16 cellular contexts compared by ENCODE assay signal in genomic region chr14:101687756-101688546, GRCh38.
A peak's percentile ranks its signal among the peaks of the same experiment; 100 is the strongest.
DNase-seq lines count a peak whose midpoint lies in the region; ATAC-seq, FAIRE-seq and TF ChIP-seq lines count a peak whose summit lies in the region.
"Had no signal": no experiment of that assay in that cellular context is flagged by ENCODE, and none has a peak within 500 bp of the region (broad histone marks: within the 10 kb centered on the region; RNA-seq: fewer than 3 reads in every experiment).

No MANE protein-coding gene starts in this region.

- H3K4me3 ChIP-seq in HL-60 (replicated peaks; ENCODE audit: insufficient read depth, low read length): no peak overlapping the region
- H3K4me3 ChIP-seq in HepG2 (replicated peaks in 1 of 3; ENCODE audit: insufficient read depth in 1 of 3, low read depth in 2 of 3, low read length in 3 of 3): no peak overlapping the region
- H3K4me3 ChIP-seq: SJCRH30 had no signal

- H4K20me1 ChIP-seq in HepG2 (ENCODE audit: insufficient read depth, low read length): no peaks in the 10 kb centered on the region

- no peak for TF ChIP-seq RAD21 in HepG2 (CRISPR knock-in tag; IDR thresholded peaks at IDR 0.05)

- CTCF ChIA-PET in HepG2 (lab: Yijun Ruan, JAX; ENCODE audit: low intra/inter-chr PET ratio, low total read pairs): no interaction called here

- no peak overlapping the region for H3K9ac ChIP-seq in HepG2 (ENCODE audit: insufficient read depth, low read depth, low read length)

- peak; percentile 33 to 44 for DNase-seq in HL-60 (ENCODE audit: low read depth in 1 of 2, low spot score in 1 of 2)
- DNase-seq in NOMO-1 treated with DMSO at 0.1 percent for 48 hours (lab: John Stamatoyannopoulos, UW; ENCODE audit: unreplicated experiment): peak; percentile 56
- peak; percentile 16 for DNase-seq in SW480 (ENCODE audit: low spot score)
- DNase-seq in mesenteric fat pad (ENCODE audit: low spot score): peak; percentile 30
- DNase-seq in RKO (ENCODE audit: low spot score): no peak
- no peak for DNase-seq in HepG2 (ENCODE audit: low spot score)
- DNase-seq: DMS79, MM.1S, NCI-H1105, NCI-H1694, NCI-H2081 treated with DMSO at 0.1 percent for 48 hours, NCI-H510A, SJCRH30 had no signal

- H3K4me2 ChIP-seq in HepG2 (ENCODE audit: low read depth, low read length): no peak overlapping the region

- H3K27ac ChIP-seq in HL-60 (replicated peaks) (no peak overlapping the region), HepG2 (ENCODE audit: extremely low read length, insufficient read depth, low read length) (no peak overlapping the region)
- H3K27ac ChIP-seq: C4-2B, SJCRH30 had no signal

- H3K36me3 ChIP-seq in HepG2 (replicated peaks in 1 of 2; ENCODE audit: control insufficient read depth in 1 of 2, insufficient read depth in 2 of 2, low read length in 2 of 2): no peaks in the 10 kb centered on the region
- H3K36me3 ChIP-seq: SJCRH30 had no signal

- FAIRE-seq in HepG2 (lab: Jason Lieb, UNC): no peak
- FAIRE-seq: GM12892 had no signal

- POLR2A ChIA-PET in HepG2 (lab: Yijun Ruan, JAX): no interaction called here

- H3K79me2 ChIP-seq in HepG2 (ENCODE audit: insufficient read depth, low read length): no peaks in the 10 kb centered on the region

- no peak for TF ChIP-seq CTCF in HL-60 (IDR thresholded peaks at IDR 0.05; ENCODE audit: insufficient read depth, low read length)
- TF ChIP-seq CTCF in HepG2 (CRISPR knock-in tag; IDR thresholded peaks at IDR 0.05): no peak

- in situ Hi-C loops in HepG2 (cut with HindIII; ENCODE audit: extremely low pct_ligation_motif_present, low pct_unique_long_range_greater_than_20kb): no loop called here

- no TSS peak for BruUV-seq in HepG2 (replicated peaks; lab: Mats Ljungman, UMichigan)

- ATAC-seq in HG03280 (IDR thresholded peaks at IDR 0.05; ENCODE audit: unreplicated experiment) (no peak), HepG2 (no peak)

- WGBS in HepG2 (ENCODE audit: low lambda C conversion rate): 50% methylated on average over 6 of the region's 6 CpGs

- H2AFZ ChIP-seq in HepG2 (ENCODE audit: low read length): no peak overlapping the region

- TF ChIP-seq EP300 in HepG2 (IDR thresholded peaks at IDR 0.05; ENCODE audit: low read depth in 2 of 2, low read length in 2 of 2) (no peak), HepG2 (CRISPR knock-in tag; IDR thresholded peaks at IDR 0.05; ENCODE audit: borderline replicate concordance) (no peak)

- no peak for TF ChIP-seq POLR2A in HepG2 (IDR thresholded peaks at IDR 0.05; ENCODE audit: insufficient read depth in 1 of 2, low read depth in 2 of 2, low read length in 2 of 2)

- no peaks in the 10 kb centered on the region for H3K9me3 ChIP-seq in HepG2 (ENCODE audit: low read length)

- intact Hi-C loops in HepG2 (cut with micrococcal nuclease; ENCODE audit: unreplicated experiment): no loop called here

- H3K27me3 ChIP-seq in HL-60 (ENCODE audit: insufficient read depth, poor library complexity, severe bottlenecking) (no peaks in the 10 kb centered on the region), HepG2 (ENCODE audit: control insufficient read depth in 1 of 2, insufficient read depth in 2 of 2, low read length in 2 of 2) (peaks cover 2 to 14% of the 10 kb centered on the region in 2 experiments; a peak in 4 of 5 replicates)
- H3K27me3 ChIP-seq: SJCRH30 had no signal

- no peaks in the 10 kb centered on the region for H3K4me1 ChIP-seq in HepG2 (ENCODE audit: insufficient read depth, low read length)
- H3K4me1 ChIP-seq: SJCRH30 had no signal

TF ChIP-seq in HepG2, 621 proteins besides CTCF, POLR2A, EP300 and RAD21 (continues in another document):
- TF ChIP-seq E2F2 (CRISPR knock-in tag; IDR thresholded peaks at IDR 0.05; ENCODE audit: borderline replicate concordance): no peak
- TF ChIP-seq RNF2 (conservative IDR thresholded peaks at IDR 0.05; ENCODE audit: low read depth): no peak
- no peak for TF ChIP-seq ELF3 (CRISPR knock-in tag; IDR thresholded peaks at IDR 0.05)
- no peak for TF ChIP-seq TAF15 (IDR thresholded peaks at IDR 0.05; ENCODE audit: low read depth, low read length, poor library complexity, severe bottlenecking)
- no peak for TF ChIP-seq MYNN (CRISPR knock-in tag; IDR thresholded peaks at IDR 0.05; ENCODE audit: low read depth)
- no peak for TF ChIP-seq GTF3A (CRISPR knock-in tag; conservative IDR thresholded peaks at IDR 0.05)
- TF ChIP-seq MYPOP (CRISPR knock-in tag; IDR thresholded peaks at IDR 0.05): no peak
- no peak for TF ChIP-seq ZNF552 (CRISPR knock-in tag; IDR thresholded peaks at IDR 0.05; ENCODE audit: borderline replicate concordance)
- TF ChIP-seq ARID4A (CRISPR knock-in tag; IDR thresholded peaks at IDR 0.05; ENCODE audit: borderline replicate concordance): no peak
- TF ChIP-seq GZF1 (CRISPR knock-in tag; IDR thresholded peaks at IDR 0.05): no peak
- no peak for TF ChIP-seq ZNF747 (CRISPR knock-in tag; IDR thresholded peaks at IDR 0.05; ENCODE audit: borderline replicate concordance)
- no peak for TF ChIP-seq HMGA1 (CRISPR knock-in tag; conservative IDR thresholded peaks at IDR 0.05)
- no peak for TF ChIP-seq ZNF263 (CRISPR knock-in tag; IDR thresholded peaks at IDR 0.05)

Comparison
In these comparisons a context has a peak if more than half of its experiments do, and no peak if none do; other contexts are left out.
1. DNase-seq: peak in HL-60 (2 of 2), NOMO-1 treated with DMSO at 0.1 percent for 48 hours (single experiment), SW480 (single experiment) and mesenteric fat pad (single experiment); none in RKO (single experiment) and HepG2 (single experiment).